Comparison of ENCODE assay signal across 24 cellular contexts in genomic region chr9:119533509-119533908, GRCh38.
DNase-seq lines count a peak whose midpoint lies in the region; ATAC-seq and TF ChIP-seq lines count a peak whose summit lies in the region.
"Had no signal": no experiment of that assay in that cellular context is flagged by ENCODE, and none has a peak within 500 bp of the region (broad histone marks: within the 10 kb centered on the region; RNA-seq: fewer than 3 reads in every experiment).

No MANE protein-coding gene starts in this region.

- H3K4me3 ChIP-seq in HEK293 (ENCODE audit: low read depth, low read length) = no peak overlapping the region
- no peak overlapping the region for H3K4me3 ChIP-seq in SJCRH30
- H3K4me3 ChIP-seq in left lung = no peak overlapping the region
- H3K4me3 ChIP-seq in testis = no peak overlapping the region
- H3K4me3 ChIP-seq: ascending aorta, gastroesophageal sphincter, mucosa of descending colon, ovary, skin epidermis had no signal

- no peak for TF ChIP-seq CTCF in HEK293 (tag by site-specific recombination; IDR thresholded peaks at IDR 0.05)
- TF ChIP-seq CTCF in left lung (IDR thresholded peaks at IDR 0.05) = no peak
- no peak for TF ChIP-seq CTCF in testis (IDR thresholded peaks at IDR 0.05)

- WGBS in testis, 2 donors = 51 to 54% methylated on average over 3 of the region's 3 CpGs

- peak; percentile 8 for DNase-seq in NCI-H1436 (lab: John Stamatoyannopoulos, UW)
- no peak for DNase-seq in NCI-H1436 treated with DMSO at 0.1 percent for 48 hours (lab: John Stamatoyannopoulos, UW)
- DNase-seq in SJCRH30 = peak; percentile 10 to 53
- DNase-seq in retina = peak; percentile 20
- DNase-seq in dermis blood vessel endothelial cell = no peak
- DNase-seq in left lung = no peak
- no peak for DNase-seq in testis
- DNase-seq: activated CD4-positive, alpha-beta T cell treated with anti-CD3 and anti-CD28 coated beads, Interleukin-2, amount 50 U/mL, for 4 hours; activated T-cell treated with anti-CD3 and anti-CD28 coated beads, Interleukin-2, amount 50 U/mL, for 72 hours; Calu3; HCEC 1CT; KG1; MM.1S; mucosa of descending colon; NCI-H146; NK-92 treated with Interleukin-12 subunit alpha and Interleukin-12 subunit beta, amount 100 ng/mL, for 24 hours; ovary; SK-N-SH; trophoblast cell had no signal

- CTCF ChIA-PET in HEK293 (lab: Yijun Ruan, JAX) = no interaction called here

- POLR2A ChIA-PET in HEK293 (lab: Yijun Ruan, JAX) = no interaction called here

- no peak for TF ChIP-seq POLR2A in testis (IDR thresholded peaks at IDR 0.05)

- intact Hi-C loops in left lung (cut with DNase I) (no loop called here), testis (cut with DNase I; ENCODE audit: low total_unique reads) (no loop called here)

- H3K9me3 ChIP-seq in HEK293 (ENCODE audit: control insufficient read depth, insufficient read depth, low read depth, low read length) (no peaks in the 10 kb centered on the region), SJCRH30 (replicated peaks) (no peaks in the 10 kb centered on the region), left lung (no peaks in the 10 kb centered on the region), testis (no peaks in the 10 kb centered on the region)
- H3K9me3 ChIP-seq: ascending aorta, gastroesophageal sphincter, mucosa of descending colon, ovary, SK-N-SH had no signal

- H3K27me3 ChIP-seq in SJCRH30 (peaks cover 4% of the 10 kb centered on the region; the same call in 1 of the 2 replicates), left lung (no peaks in the 10 kb centered on the region), testis (no peaks in the 10 kb centered on the region)
- H3K27me3 ChIP-seq: ascending aorta, ovary had no signal

- H3K4me1 ChIP-seq in HEK293 (ENCODE audit: control insufficient read depth, insufficient read depth, low read length) (no peaks in the 10 kb centered on the region), SJCRH30 (no peaks in the 10 kb centered on the region), left lung (no peaks in the 10 kb centered on the region), testis (no peaks in the 10 kb centered on the region)
- H3K4me1 ChIP-seq: ascending aorta, gastroesophageal sphincter had no signal

- no peak for ATAC-seq in left lung
- ATAC-seq: activated T-cell treated with anti-CD3 and anti-CD28 coated beads, Interleukin-2, amount 50 U/mL, for 72 hours; gastroesophageal sphincter; mucosa of descending colon; stimulated activated memory B cell treated with anti-CD40 and anti-IgM and Interleukin-4, amounts not matched to agents 10 μg/mL and 1 μg/mL and 100 μg/mL, for 72 hours had no signal

- H3K27ac ChIP-seq in HEK293 (ENCODE audit: extremely low read depth, low read depth, low read length) (no peak overlapping the region), SJCRH30 (no peak overlapping the region), left lung (no peak overlapping the region), testis (no peak overlapping the region)
- H3K27ac ChIP-seq: ascending aorta, gastroesophageal sphincter, ovary, skin epidermis had no signal

- H3K36me3 ChIP-seq in HEK293 (ENCODE audit: control insufficient read depth in 2 of 2, insufficient read depth in 1 of 2, low read length in 2 of 2) (no peaks in the 10 kb centered on the region), SJCRH30 (no peaks in the 10 kb centered on the region), left lung (no peaks in the 10 kb centered on the region), testis (ENCODE audit: low read depth, missing control alignments) (no peaks in the 10 kb centered on the region)
- H3K36me3 ChIP-seq: ascending aorta, gastroesophageal sphincter, ovary had no signal

TF ChIP-seq in HEK293, 187 proteins besides CTCF, POLR2A, EP300 and RAD21:
- TF ChIP-seq MEIS1 (CRISPR knock-in tag; IDR thresholded peaks at IDR 0.05; ENCODE audit: borderline replicate concordance) (peak; percentile 64; the same call in 1 of the 2 replicates), ZNF146 (tag by site-specific recombination; IDR thresholded peaks at IDR 0.05) (no peak)

Comparison
In these comparisons a context has a peak if more than half of its experiments do, and no peak if none do; other contexts are left out.
1. DNase-seq: peak in NCI-H1436 (single experiment), SJCRH30 (2 of 2) and retina (single experiment); none in NCI-H1436 treated with DMSO at 0.1 percent for 48 hours (single experiment), dermis blood vessel endothelial cell (single experiment), left lung (0 of 2) and testis (single experiment).